In genomic region chr19:3680939-3681338, GRCh38 we compare ENCODE assay signal across 26 cellular contexts. TPM values are rescaled to one million over a fixed set of nuclear protein-coding genes. Genes with fewer than 3 reads are reported as not detected.
"Had no signal": no experiment of that assay in that cellular context is flagged by ENCODE, and none has a peak within 500 bp of the region (broad histone marks: within the 10 kb centered on the region; RNA-seq: fewer than 3 reads in every experiment).

No MANE protein-coding gene starts in this region.

- H3K36me3 ChIP-seq: SJCRH30 had no signal

- H3K27me3 ChIP-seq: MG63, SJCRH30 had no signal

- H3K27ac ChIP-seq: RWPE1, SJCRH30 had no signal

- DNase-seq: IMR-90; Karpas-422; KG1; MG63; NCI-H1092; NCI-H1105 treated with DMSO at 0.1 percent for 48 hours; NCI-H1417 treated with DMSO at 0.1 percent for 48 hours; NCI-H146; NCI-H1694 treated with DMSO at 0.1 percent for 48 hours; NCI-H1930; NCI-H2081; NCI-H2107; NCI-H2227 treated with DMSO at 0.1 percent for 48 hours; NCI-H510A; NCI-H524 treated with DMSO at 0.1 percent for 48 hours; NCI-H69; NCI-H774; NK-92 treated with Interleukin-12 subunit alpha and Interleukin-12 subunit beta, amount 100 ng/mL, for 24 hours; PC-3; SHP77 treated with DMSO at 0.1 percent for 48 hours; SJCRH30 had no signal

- H3K4me3 ChIP-seq: MG63, SJCRH30 had no signal

- ATAC-seq: HepG2, Panc1, PC-3, SK-N-SH treated with all-trans-retinoic acid at 6 μM for 48 hours had no signal

- H3K9me3 ChIP-seq: MG63, SJCRH30 had no signal

RNA-seq across cellular contexts. Expression of gene TJP3, which starts 27.2 kb away (rescaled TPM):
- total RNA-seq: HT1080, IMR-90, SJCRH30 had no signal
- polyA plus RNA-seq: IMR-90 had no signal
